ENCODE assay signal across 1 cellular context in the genomic region with DNA sequence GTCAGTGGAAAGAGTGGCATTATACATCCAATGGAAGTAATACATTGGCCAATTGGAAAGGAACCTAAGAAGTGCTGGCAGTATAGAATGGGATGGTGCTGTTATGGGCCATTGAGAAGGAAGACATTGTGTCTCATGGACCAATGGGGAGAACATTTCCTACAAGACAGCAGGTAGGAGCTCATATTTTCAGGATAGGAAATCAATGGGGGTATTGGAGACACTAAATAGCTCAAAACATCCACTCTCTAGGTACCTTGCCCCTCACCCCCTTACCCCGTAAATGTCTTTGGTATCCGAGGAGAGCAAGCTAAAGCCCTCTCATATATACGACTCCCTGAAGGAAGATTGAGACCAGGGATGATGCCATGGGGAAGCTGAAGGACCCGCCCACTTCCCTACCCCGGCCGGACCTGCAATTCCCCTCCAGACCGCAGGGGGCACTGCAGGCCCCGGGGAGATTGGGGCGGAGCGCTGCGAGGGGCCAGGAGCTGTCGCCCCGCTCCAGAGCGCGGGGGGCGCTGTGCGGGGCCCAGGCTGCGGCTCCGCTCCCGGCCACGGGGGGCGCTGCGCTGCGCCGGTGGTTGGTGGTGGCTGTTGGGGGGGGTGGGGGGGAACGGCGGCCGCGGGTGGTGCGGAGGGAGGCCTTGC.
TF ChIP-seq lines count a peak whose summit lies in the region.

A gene with protein sequence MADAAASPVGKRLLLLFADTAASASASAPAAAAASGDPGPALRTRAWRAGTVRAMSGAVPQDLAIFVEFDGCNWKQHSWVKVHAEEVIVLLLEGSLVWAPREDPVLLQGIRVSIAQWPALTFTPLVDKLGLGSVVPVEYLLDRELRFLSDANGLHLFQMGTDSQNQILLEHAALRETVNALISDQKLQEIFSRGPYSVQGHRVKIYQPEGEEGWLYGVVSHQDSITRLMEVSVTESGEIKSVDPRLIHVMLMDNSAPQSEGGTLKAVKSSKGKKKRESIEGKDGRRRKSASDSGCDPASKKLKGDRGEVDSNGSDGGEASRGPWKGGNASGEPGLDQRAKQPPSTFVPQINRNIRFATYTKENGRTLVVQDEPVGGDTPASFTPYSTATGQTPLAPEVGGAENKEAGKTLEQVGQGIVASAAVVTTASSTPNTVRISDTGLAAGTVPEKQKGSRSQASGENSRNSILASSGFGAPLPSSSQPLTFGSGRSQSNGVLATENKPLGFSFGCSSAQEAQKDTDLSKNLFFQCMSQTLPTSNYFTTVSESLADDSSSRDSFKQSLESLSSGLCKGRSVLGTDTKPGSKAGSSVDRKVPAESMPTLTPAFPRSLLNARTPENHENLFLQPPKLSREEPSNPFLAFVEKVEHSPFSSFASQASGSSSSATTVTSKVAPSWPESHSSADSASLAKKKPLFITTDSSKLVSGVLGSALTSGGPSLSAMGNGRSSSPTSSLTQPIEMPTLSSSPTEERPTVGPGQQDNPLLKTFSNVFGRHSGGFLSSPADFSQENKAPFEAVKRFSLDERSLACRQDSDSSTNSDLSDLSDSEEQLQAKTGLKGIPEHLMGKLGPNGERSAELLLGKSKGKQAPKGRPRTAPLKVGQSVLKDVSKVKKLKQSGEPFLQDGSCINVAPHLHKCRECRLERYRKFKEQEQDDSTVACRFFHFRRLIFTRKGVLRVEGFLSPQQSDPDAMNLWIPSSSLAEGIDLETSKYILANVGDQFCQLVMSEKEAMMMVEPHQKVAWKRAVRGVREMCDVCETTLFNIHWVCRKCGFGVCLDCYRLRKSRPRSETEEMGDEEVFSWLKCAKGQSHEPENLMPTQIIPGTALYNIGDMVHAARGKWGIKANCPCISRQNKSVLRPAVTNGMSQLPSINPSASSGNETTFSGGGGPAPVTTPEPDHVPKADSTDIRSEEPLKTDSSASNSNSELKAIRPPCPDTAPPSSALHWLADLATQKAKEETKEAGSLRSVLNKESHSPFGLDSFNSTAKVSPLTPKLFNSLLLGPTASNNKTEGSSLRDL (N-terminal part only) (plus strand): TSS at position 615 of the 651 bp plus-strand sequence. CDS start 111 bp downstream, outside the sequence.

TF ChIP-seq in HepG2, 621 proteins besides CTCF, POLR2A, EP300 and RAD21 (continued from another document and continues in another):
- TF ChIP-seq, protein P1, sequence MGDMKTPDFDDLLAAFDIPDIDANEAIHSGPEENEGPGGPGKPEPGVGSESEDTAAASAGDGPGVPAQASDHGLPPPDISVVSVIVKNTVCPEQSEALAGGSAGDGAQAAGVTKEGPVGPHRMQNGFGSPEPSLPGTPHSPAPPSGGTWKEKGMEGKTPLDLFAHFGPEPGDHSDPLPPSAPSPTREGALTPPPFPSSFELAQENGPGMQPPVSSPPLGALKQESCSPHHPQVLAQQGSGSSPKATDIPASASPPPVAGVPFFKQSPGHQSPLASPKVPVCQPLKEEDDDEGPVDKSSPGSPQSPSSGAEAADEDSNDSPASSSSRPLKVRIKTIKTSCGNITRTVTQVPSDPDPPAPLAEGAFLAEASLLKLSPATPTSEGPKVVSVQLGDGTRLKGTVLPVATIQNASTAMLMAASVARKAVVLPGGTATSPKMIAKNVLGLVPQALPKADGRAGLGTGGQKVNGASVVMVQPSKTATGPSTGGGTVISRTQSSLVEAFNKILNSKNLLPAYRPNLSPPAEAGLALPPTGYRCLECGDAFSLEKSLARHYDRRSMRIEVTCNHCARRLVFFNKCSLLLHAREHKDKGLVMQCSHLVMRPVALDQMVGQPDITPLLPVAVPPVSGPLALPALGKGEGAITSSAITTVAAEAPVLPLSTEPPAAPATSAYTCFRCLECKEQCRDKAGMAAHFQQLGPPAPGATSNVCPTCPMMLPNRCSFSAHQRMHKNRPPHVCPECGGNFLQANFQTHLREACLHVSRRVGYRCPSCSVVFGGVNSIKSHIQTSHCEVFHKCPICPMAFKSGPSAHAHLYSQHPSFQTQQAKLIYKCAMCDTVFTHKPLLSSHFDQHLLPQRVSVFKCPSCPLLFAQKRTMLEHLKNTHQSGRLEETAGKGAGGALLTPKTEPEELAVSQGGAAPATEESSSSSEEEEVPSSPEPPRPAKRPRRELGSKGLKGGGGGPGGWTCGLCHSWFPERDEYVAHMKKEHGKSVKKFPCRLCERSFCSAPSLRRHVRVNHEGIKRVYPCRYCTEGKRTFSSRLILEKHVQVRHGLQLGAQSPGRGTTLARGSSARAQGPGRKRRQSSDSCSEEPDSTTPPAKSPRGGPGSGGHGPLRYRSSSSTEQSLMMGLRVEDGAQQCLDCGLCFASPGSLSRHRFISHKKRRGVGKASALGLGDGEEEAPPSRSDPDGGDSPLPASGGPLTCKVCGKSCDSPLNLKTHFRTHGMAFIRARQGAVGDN (CRISPR knock-in tag; IDR thresholded peaks at IDR 0.05): peak; percentile 59; the same call in 1 of the 2 replicates
- no peak for TF ChIP-seq REL (CRISPR knock-in tag; conservative IDR thresholded peaks at IDR 0.05)
- TF ChIP-seq HMG20B (CRISPR knock-in tag; conservative IDR thresholded peaks at IDR 0.05): no peak
- TF ChIP-seq, protein P2, sequence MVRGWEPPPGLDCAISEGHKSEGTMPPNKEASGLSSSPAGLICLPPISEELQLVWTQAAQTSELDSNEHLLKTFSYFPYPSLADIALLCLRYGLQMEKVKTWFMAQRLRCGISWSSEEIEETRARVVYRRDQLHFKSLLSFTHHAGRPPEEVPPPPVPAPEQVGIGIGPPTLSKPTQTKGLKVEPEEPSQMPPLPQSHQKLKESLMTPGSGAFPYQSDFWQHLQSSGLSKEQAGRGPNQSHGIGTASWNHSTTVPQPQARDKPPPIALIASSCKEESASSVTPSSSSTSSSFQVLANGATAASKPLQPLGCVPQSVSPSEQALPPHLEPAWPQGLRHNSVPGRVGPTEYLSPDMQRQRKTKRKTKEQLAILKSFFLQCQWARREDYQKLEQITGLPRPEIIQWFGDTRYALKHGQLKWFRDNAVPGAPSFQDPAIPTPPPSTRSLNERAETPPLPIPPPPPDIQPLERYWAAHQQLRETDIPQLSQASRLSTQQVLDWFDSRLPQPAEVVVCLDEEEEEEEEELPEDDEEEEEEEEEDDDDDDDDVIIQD (CRISPR knock-in tag; IDR thresholded peaks at IDR 0.05; ENCODE audit: low read depth): peak; percentile 99
- no peak for TF ChIP-seq SKIL (CRISPR knock-in tag; IDR thresholded peaks at IDR 0.05; ENCODE audit: borderline replicate concordance)
- peak; percentile 48 for TF ChIP-seq PATZ1 (CRISPR knock-in tag; IDR thresholded peaks at IDR 0.05)
- peak; percentile 62; the same call in 1 of the 2 replicates for TF ChIP-seq ZNF556 (CRISPR knock-in tag; IDR thresholded peaks at IDR 0.05; ENCODE audit: borderline replicate concordance)
- TF ChIP-seq THAP8 (CRISPR knock-in tag; IDR thresholded peaks at IDR 0.05; ENCODE audit: borderline replicate concordance): no peak
- TF ChIP-seq KLF11 (CRISPR knock-in tag; IDR thresholded peaks at IDR 0.05): no peak
- TF ChIP-seq SIX1 (CRISPR knock-in tag; IDR thresholded peaks at IDR 0.05; ENCODE audit: borderline replicate concordance): 0 out of 2 replicates have a peak, but pooled peaks have one; percentile 35
- TF ChIP-seq, protein P3, sequence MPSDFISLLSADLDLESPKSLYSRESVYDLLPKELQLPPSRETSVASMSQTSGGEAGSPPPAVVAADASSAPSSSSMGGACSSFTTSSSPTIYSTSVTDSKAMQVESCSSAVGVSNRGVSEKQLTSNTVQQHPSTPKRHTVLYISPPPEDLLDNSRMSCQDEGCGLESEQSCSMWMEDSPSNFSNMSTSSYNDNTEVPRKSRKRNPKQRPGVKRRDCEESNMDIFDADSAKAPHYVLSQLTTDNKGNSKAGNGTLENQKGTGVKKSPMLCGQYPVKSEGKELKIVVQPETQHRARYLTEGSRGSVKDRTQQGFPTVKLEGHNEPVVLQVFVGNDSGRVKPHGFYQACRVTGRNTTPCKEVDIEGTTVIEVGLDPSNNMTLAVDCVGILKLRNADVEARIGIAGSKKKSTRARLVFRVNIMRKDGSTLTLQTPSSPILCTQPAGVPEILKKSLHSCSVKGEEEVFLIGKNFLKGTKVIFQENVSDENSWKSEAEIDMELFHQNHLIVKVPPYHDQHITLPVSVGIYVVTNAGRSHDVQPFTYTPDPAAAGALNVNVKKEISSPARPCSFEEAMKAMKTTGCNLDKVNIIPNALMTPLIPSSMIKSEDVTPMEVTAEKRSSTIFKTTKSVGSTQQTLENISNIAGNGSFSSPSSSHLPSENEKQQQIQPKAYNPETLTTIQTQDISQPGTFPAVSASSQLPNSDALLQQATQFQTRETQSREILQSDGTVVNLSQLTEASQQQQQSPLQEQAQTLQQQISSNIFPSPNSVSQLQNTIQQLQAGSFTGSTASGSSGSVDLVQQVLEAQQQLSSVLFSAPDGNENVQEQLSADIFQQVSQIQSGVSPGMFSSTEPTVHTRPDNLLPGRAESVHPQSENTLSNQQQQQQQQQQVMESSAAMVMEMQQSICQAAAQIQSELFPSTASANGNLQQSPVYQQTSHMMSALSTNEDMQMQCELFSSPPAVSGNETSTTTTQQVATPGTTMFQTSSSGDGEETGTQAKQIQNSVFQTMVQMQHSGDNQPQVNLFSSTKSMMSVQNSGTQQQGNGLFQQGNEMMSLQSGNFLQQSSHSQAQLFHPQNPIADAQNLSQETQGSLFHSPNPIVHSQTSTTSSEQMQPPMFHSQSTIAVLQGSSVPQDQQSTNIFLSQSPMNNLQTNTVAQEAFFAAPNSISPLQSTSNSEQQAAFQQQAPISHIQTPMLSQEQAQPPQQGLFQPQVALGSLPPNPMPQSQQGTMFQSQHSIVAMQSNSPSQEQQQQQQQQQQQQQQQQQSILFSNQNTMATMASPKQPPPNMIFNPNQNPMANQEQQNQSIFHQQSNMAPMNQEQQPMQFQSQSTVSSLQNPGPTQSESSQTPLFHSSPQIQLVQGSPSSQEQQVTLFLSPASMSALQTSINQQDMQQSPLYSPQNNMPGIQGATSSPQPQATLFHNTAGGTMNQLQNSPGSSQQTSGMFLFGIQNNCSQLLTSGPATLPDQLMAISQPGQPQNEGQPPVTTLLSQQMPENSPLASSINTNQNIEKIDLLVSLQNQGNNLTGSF (CRISPR knock-in tag; IDR thresholded peaks at IDR 0.05): no peak
- TF ChIP-seq JUND (CRISPR knock-in tag; IDR thresholded peaks at IDR 0.05): peak; percentile 39; the same call in 1 of the 2 replicates
- no peak for TF ChIP-seq TSC22D2 (CRISPR knock-in tag; IDR thresholded peaks at IDR 0.05; ENCODE audit: borderline replicate concordance)
- no peak for TF ChIP-seq ONECUT2 (CRISPR knock-in tag; IDR thresholded peaks at IDR 0.05)
- TF ChIP-seq ZNF24 (IDR thresholded peaks at IDR 0.05): peak; percentile 44; the same call in 1 of the 2 replicates
- peak; percentile 57; the same call in 1 of the 2 replicates for TF ChIP-seq SMAD3 (CRISPR knock-in tag; IDR thresholded peaks at IDR 0.05)
- TF ChIP-seq BHLHE40 (IDR thresholded peaks at IDR 0.05; ENCODE audit: low read length): peak; percentile 36; the same call in 1 of the 2 replicates
- TF ChIP-seq, protein P4, sequence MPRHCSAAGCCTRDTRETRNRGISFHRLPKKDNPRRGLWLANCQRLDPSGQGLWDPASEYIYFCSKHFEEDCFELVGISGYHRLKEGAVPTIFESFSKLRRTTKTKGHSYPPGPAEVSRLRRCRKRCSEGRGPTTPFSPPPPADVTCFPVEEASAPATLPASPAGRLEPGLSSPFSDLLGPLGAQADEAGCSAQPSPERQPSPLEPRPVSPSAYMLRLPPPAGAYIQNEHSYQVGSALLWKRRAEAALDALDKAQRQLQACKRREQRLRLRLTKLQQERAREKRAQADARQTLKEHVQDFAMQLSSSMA (CRISPR knock-in tag; IDR thresholded peaks at IDR 0.05): no peak
- TF ChIP-seq ZNF143 (CRISPR knock-in tag; IDR thresholded peaks at IDR 0.05): no peak
- TF ChIP-seq, protein P5, sequence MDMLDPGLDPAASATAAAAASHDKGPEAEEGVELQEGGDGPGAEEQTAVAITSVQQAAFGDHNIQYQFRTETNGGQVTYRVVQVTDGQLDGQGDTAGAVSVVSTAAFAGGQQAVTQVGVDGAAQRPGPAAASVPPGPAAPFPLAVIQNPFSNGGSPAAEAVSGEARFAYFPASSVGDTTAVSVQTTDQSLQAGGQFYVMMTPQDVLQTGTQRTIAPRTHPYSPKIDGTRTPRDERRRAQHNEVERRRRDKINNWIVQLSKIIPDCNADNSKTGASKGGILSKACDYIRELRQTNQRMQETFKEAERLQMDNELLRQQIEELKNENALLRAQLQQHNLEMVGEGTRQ (IDR thresholded peaks at IDR 0.05; ENCODE audit: low read depth, low read length): no peak
- TF ChIP-seq, protein P5 (CRISPR knock-in tag; IDR thresholded peaks at IDR 0.05; ENCODE audit: borderline replicate concordance): no peak
- TF ChIP-seq SMYD3 (CRISPR knock-in tag; IDR thresholded peaks at IDR 0.05): no peak
- 0 out of 2 replicates have a peak, but pooled peaks have one; percentile 26 for TF ChIP-seq ZFP90 (CRISPR knock-in tag; IDR thresholded peaks at IDR 0.05; ENCODE audit: borderline replicate concordance)
